In the genomic region with DNA sequence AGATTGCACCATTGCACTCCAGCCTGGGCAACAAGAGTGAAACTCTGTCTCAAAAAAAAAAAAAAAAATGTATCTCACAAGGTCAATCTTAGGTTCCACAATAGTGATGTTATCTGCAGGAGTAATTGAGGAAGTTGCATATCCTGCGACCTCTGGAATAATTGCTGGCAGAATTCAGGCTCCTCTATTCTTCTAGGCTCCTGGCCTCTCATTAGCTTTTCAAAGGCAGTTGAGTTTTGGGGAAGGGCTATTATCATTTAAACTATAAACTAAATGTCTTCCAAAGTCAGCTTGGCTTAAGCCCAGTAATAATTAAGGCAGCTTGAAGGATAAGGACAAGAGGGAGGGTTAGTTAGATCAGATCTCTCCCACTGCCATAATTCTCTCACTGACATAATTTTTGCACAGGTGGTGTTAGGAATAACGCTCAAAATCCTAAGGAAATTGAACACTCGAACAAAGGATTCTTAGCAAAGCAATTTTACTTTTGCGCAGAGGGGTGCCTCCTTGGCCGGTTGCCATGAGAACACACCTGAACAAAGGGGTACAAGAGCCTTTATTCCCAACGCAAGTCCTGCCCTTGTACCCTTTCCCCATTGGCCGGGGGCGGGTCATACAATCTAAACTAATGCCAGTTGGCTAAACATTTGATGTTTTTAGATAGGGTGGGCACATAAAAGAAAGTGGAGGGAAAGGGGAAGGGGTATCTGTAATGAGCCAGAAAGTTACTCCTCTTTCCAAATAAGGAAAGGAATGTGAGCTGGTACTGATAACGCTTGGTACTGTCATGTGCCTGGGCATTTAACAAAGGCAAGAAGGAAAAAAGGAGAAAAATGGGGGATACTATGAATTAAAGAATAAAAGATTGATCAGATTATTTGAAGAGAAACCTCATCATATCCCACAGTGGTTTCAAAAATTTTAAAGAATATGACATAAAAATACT, we compare ENCODE assay signal across 1 cellular context.
TF ChIP-seq lines count a peak whose summit lies in the region.

No MANE protein-coding gene starts in this region.

TF ChIP-seq in WTC11, 78 proteins besides CTCF, POLR2A, EP300 and RAD21 (continued from another document):
- TF ChIP-seq, protein P1, sequence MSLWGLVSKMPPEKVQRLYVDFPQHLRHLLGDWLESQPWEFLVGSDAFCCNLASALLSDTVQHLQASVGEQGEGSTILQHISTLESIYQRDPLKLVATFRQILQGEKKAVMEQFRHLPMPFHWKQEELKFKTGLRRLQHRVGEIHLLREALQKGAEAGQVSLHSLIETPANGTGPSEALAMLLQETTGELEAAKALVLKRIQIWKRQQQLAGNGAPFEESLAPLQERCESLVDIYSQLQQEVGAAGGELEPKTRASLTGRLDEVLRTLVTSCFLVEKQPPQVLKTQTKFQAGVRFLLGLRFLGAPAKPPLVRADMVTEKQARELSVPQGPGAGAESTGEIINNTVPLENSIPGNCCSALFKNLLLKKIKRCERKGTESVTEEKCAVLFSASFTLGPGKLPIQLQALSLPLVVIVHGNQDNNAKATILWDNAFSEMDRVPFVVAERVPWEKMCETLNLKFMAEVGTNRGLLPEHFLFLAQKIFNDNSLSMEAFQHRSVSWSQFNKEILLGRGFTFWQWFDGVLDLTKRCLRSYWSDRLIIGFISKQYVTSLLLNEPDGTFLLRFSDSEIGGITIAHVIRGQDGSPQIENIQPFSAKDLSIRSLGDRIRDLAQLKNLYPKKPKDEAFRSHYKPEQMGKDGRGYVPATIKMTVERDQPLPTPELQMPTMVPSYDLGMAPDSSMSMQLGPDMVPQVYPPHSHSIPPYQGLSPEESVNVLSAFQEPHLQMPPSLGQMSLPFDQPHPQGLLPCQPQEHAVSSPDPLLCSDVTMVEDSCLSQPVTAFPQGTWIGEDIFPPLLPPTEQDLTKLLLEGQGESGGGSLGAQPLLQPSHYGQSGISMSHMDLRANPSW (CRISPR knock-in tag; conservative IDR thresholded peaks at IDR 0.05; ENCODE audit: low read depth), result no peak
- TF ChIP-seq SMAD3 (CRISPR knock-in tag; IDR thresholded peaks at IDR 0.05; ENCODE audit: borderline replicate concordance), result no peak
- no peak for TF ChIP-seq ZNF232 (CRISPR knock-in tag; IDR thresholded peaks at IDR 0.05)
- no peak for TF ChIP-seq KAT7 (CRISPR knock-in tag; IDR thresholded peaks at IDR 0.05; ENCODE audit: borderline replicate concordance)
- TF ChIP-seq, protein P2, sequence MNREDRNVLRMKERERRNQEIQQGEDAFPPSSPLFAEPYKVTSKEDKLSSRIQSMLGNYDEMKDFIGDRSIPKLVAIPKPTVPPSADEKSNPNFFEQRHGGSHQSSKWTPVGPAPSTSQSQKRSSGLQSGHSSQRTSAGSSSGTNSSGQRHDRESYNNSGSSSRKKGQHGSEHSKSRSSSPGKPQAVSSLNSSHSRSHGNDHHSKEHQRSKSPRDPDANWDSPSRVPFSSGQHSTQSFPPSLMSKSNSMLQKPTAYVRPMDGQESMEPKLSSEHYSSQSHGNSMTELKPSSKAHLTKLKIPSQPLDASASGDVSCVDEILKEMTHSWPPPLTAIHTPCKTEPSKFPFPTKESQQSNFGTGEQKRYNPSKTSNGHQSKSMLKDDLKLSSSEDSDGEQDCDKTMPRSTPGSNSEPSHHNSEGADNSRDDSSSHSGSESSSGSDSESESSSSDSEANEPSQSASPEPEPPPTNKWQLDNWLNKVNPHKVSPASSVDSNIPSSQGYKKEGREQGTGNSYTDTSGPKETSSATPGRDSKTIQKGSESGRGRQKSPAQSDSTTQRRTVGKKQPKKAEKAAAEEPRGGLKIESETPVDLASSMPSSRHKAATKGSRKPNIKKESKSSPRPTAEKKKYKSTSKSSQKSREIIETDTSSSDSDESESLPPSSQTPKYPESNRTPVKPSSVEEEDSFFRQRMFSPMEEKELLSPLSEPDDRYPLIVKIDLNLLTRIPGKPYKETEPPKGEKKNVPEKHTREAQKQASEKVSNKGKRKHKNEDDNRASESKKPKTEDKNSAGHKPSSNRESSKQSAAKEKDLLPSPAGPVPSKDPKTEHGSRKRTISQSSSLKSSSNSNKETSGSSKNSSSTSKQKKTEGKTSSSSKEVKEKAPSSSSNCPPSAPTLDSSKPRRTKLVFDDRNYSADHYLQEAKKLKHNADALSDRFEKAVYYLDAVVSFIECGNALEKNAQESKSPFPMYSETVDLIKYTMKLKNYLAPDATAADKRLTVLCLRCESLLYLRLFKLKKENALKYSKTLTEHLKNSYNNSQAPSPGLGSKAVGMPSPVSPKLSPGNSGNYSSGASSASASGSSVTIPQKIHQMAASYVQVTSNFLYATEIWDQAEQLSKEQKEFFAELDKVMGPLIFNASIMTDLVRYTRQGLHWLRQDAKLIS (CRISPR knock-in tag; IDR thresholded peaks at IDR 0.05; ENCODE audit: borderline replicate concordance), result no peak
- no peak for TF ChIP-seq FOXP1 (CRISPR knock-in tag; IDR thresholded peaks at IDR 0.05; ENCODE audit: borderline replicate concordance)
